10 cellular contexts compared by ENCODE assay signal in the genomic region with DNA sequence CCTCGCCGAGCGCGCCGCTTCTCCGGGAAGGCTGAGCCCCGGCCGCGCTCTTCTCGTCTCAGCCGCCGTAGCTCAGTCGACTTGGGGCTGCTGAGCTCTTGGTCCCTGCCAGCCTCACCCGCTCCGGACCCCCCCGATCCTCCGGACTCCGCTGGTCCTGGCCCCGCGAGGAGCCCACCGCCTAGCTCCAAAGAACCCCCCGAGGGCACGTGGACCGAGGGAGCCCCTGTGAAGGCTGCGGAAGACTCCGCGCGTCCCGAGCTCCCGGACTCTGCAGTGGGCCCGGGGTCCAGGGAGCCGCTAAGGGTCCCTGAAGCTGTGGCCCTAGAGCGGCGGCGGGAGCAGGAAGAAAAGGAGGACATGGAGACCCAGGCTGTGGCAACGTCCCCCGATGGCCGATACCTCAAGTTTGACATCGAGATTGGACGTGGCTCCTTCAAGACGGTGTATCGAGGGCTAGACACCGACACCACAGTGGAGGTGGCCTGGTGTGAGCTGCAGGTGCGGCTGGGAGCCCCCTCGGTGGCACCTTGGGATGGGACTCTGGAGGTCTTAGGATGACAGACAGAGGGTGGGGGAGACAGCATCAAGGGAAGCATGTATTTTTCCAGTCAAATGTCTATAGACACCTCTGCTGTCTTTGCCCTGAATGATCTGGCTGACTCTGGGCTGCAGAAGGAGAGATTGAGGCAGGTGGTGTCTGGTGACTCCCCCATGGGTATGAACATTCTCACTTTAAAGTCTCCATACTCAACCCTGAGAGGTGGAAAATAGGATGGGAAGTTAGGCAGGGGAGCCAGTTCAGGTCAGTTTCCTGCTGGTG. TPM values are rescaled to one million over a fixed set of nuclear protein-coding genes. Genes with fewer than 3 reads are reported as not detected.
DNase-seq lines count a peak whose midpoint lies in the region; ATAC-seq and TF ChIP-seq lines count a peak whose summit lies in the region.
"Had no signal": no experiment of that assay in that cellular context is flagged by ENCODE, and none has a peak within 500 bp of the region (broad histone marks: within the 10 kb centered on the region; RNA-seq: fewer than 3 reads in every experiment).

No MANE protein-coding gene starts in this region.

- peaks cover 9% of the 10 kb centered on the region for H3K36me3 Mint-ChIP-seq in activated naive CD4-positive, alpha-beta T cell treated with anti-CD3 and anti-CD28 coated beads, Interleukin-2, amount 50 U/mL, for 24 hours
- H3K36me3 Mint-ChIP-seq in activated naive CD4-positive, alpha-beta T cell treated with anti-CD3 and anti-CD28 coated beads for 36 hours (ENCODE audit: low read depth): peaks cover 19% of the 10 kb centered on the region
- H3K36me3 Mint-ChIP-seq in activated CD4-positive, alpha-beta memory T cell treated with anti-CD3 and anti-CD28 coated beads for 36 hours: peaks cover 20% of the 10 kb centered on the region

- H3K4me1 Mint-ChIP-seq in activated naive CD4-positive, alpha-beta T cell treated with anti-CD3 and anti-CD28 coated beads, Interleukin-2, amount 50 U/mL, for 24 hours: peaks cover 35% of the 10 kb centered on the region
- H3K4me1 Mint-ChIP-seq in activated naive CD4-positive, alpha-beta T cell treated with anti-CD3 and anti-CD28 coated beads for 36 hours (ENCODE audit: low read depth): peaks cover 29% of the 10 kb centered on the region
- H3K4me1 Mint-ChIP-seq in activated CD4-positive, alpha-beta memory T cell treated with anti-CD3 and anti-CD28 coated beads for 36 hours (ENCODE audit: low read depth): peaks cover 27% of the 10 kb centered on the region

- ATAC-seq in left lung (peak; percentile 10), HG02623 (IDR thresholded peaks at IDR 0.05; ENCODE audit: unreplicated experiment) (no peak)

- H3K9me3 Mint-ChIP-seq in activated naive CD4-positive, alpha-beta T cell treated with anti-CD3 and anti-CD28 coated beads, Interleukin-2, amount 50 U/mL, for 24 hours: no peaks in the 10 kb centered on the region
- H3K9me3 Mint-ChIP-seq in activated naive CD4-positive, alpha-beta T cell treated with anti-CD3 and anti-CD28 coated beads for 36 hours: no peaks in the 10 kb centered on the region
- no peaks in the 10 kb centered on the region for H3K9me3 Mint-ChIP-seq in activated CD4-positive, alpha-beta memory T cell treated with anti-CD3 and anti-CD28 coated beads for 36 hours

- peaks cover 0 to 39% of the 10 kb centered on the region in 2 donors for H3K36me3 ChIP-seq in left lung
- H3K36me3 ChIP-seq in thymus (ENCODE audit: control insufficient read depth, insufficient read depth): peaks cover 21% of the 10 kb centered on the region

- no peak overlapping the region for H3K27ac Mint-ChIP-seq in activated naive CD4-positive, alpha-beta T cell treated with anti-CD3 and anti-CD28 coated beads, Interleukin-2, amount 50 U/mL, for 24 hours
- no peak overlapping the region for H3K27ac Mint-ChIP-seq in activated naive CD4-positive, alpha-beta T cell treated with anti-CD3 and anti-CD28 coated beads for 36 hours
- H3K27ac Mint-ChIP-seq in activated CD4-positive, alpha-beta memory T cell treated with anti-CD3 and anti-CD28 coated beads for 36 hours: no peak overlapping the region

- H3K4me1 ChIP-seq in left lung (peaks cover 6 to 27% of the 10 kb centered on the region in 2 donors), thymus (ENCODE audit: control insufficient read depth, insufficient read depth, low read length) (no peaks in the 10 kb centered on the region)

- 10% methylated on average over 45 of the region's 45 CpGs for WGBS in thymus

- peaks cover 38% of the 10 kb centered on the region for H3K27me3 Mint-ChIP-seq in activated naive CD4-positive, alpha-beta T cell treated with anti-CD3 and anti-CD28 coated beads, Interleukin-2, amount 50 U/mL, for 24 hours
- H3K27me3 Mint-ChIP-seq in activated naive CD4-positive, alpha-beta T cell treated with anti-CD3 and anti-CD28 coated beads for 36 hours (ENCODE audit: low read depth): peaks cover 47% of the 10 kb centered on the region
- peaks cover 46% of the 10 kb centered on the region for H3K27me3 Mint-ChIP-seq in activated CD4-positive, alpha-beta memory T cell treated with anti-CD3 and anti-CD28 coated beads for 36 hours

- H3K9me3 ChIP-seq in left lung: no peaks in the 10 kb centered on the region
- no peaks in the 10 kb centered on the region for H3K9me3 ChIP-seq in thymus (ENCODE audit: control insufficient read depth)
- H3K9me3 ChIP-seq: SJSA1 had no signal

- peak overlapping the region; percentile 23 for H3K4me3 Mint-ChIP-seq in activated naive CD4-positive, alpha-beta T cell treated with anti-CD3 and anti-CD28 coated beads, Interleukin-2, amount 50 U/mL, for 24 hours
- no peak overlapping the region for H3K4me3 Mint-ChIP-seq in activated naive CD4-positive, alpha-beta T cell treated with anti-CD3 and anti-CD28 coated beads for 36 hours
- no peak overlapping the region for H3K4me3 Mint-ChIP-seq in activated CD4-positive, alpha-beta memory T cell treated with anti-CD3 and anti-CD28 coated beads for 36 hours

- H3K4me3 ChIP-seq in choroid plexus epithelial cell (ENCODE audit: low read depth, low read length) (peak overlapping the region; percentile 64), left lung (peak overlapping the region in 1 of 2 donors; percentile 5), thymus (ENCODE audit: low read length) (peak overlapping the region; percentile 24)
- H3K4me3 ChIP-seq: SJSA1 had no signal

- no peak for TF ChIP-seq CTCF in choroid plexus epithelial cell (conservative IDR thresholded peaks at IDR 0.05; ENCODE audit: low read depth, low read length)
- TF ChIP-seq CTCF in left lung (IDR thresholded peaks at IDR 0.05): no peak

- DNase-seq in activated naive CD4-positive, alpha-beta T cell treated with anti-CD3 and anti-CD28 coated beads for 36 hours: no peak
- DNase-seq in choroid plexus epithelial cell (ENCODE audit: low read depth): no peak
- DNase-seq in left lung: no peak
- DNase-seq in activated CD4-positive, alpha-beta memory T cell treated with anti-CD3 and anti-CD28 coated beads for 36 hours: no peak
- DNase-seq in activated gamma-delta T cell (lab: John Stamatoyannopoulos, UW): no peak

- POLR2A ChIA-PET in activated CD4-positive, alpha-beta memory T cell treated with anti-CD3 and anti-CD28 coated beads for 36 hours (lab: Charles Lee): no interaction called here

- intact Hi-C loops in activated naive CD4-positive, alpha-beta T cell treated with anti-CD3 and anti-CD28 coated beads for 36 hours (cut with micrococcal nuclease): no loop called here
- intact Hi-C loops in left lung (cut with DNase I): no loop called here
- intact Hi-C loops in activated CD4-positive, alpha-beta memory T cell treated with anti-CD3 and anti-CD28 coated beads for 36 hours (cut with micrococcal nuclease): no loop called here

- H3K27ac ChIP-seq in left lung (no peak overlapping the region), thymus (ENCODE audit: low read depth) (no peak overlapping the region)
- H3K27ac ChIP-seq: SJSA1 had no signal

- H3K27me3 ChIP-seq in left lung: peaks cover 55 to 64% of the 10 kb centered on the region in 2 donors
- peaks cover 56% of the 10 kb centered on the region for H3K27me3 ChIP-seq in thymus (ENCODE audit: control insufficient read depth, insufficient read depth)
- H3K27me3 ChIP-seq: SJSA1 had no signal

- CTCF ChIA-PET in activated naive CD4-positive, alpha-beta T cell treated with anti-CD3 and anti-CD28 coated beads for 36 hours (lab: Charles Lee): interaction anchor here (1.0 kb wide), 1 partner anchor 41 kb away, joined by 3 read pairs; no protein-coding TSS in a partner anchor
- CTCF ChIA-PET in activated CD4-positive, alpha-beta memory T cell treated with anti-CD3 and anti-CD28 coated beads for 36 hours (lab: Charles Lee): interaction anchor here (4.7 kb wide), 1 partner anchor 17 kb away, joined by 18 read pairs; no protein-coding TSS in a partner anchor

RNA-seq across cellular contexts. Expression of a gene that starts 0.6 kb away (rescaled TPM):
- under 1 TPM; 0.17 to 0.41 TPM for total RNA-seq in activated naive CD4-positive, alpha-beta T cell treated with anti-CD3 and anti-CD28 coated beads for 36 hours
- total RNA-seq in left lung: under 1 TPM in 1 of 2 donors, not detected in 1; 0.21 TPM
- 0.11 TPM for polyA plus RNA-seq in thymus
- total RNA-seq in activated CD4-positive, alpha-beta memory T cell treated with anti-CD3 and anti-CD28 coated beads for 36 hours: under 1 TPM; 0.10 to 0.15 TPM
- total RNA-seq: SJSA1 had no signal

RNA-seq across cellular contexts. Expression of a gene that starts 7.8 kb away (rescaled TPM):
- 10 to 100 TPM; 57.5 to 58.2 TPM for total RNA-seq in activated naive CD4-positive, alpha-beta T cell treated with anti-CD3 and anti-CD28 coated beads for 36 hours
- total RNA-seq in left lung: 10 to 100 TPM; 54.8 to 55.3 TPM
- 58.3 TPM for polyA plus RNA-seq in thymus
- 10 to 100 TPM; 57.5 to 58.6 TPM for total RNA-seq in activated CD4-positive, alpha-beta memory T cell treated with anti-CD3 and anti-CD28 coated beads for 36 hours

RNA-seq across cellular contexts. Expression of a gene that starts 17.5 kb away (rescaled TPM):
- total RNA-seq in activated naive CD4-positive, alpha-beta T cell treated with anti-CD3 and anti-CD28 coated beads for 36 hours: 10 to 100 TPM; 23.7 to 24.4 TPM
- 10 to 100 TPM; 59.1 to 83.1 TPM for total RNA-seq in left lung
- polyA plus RNA-seq in thymus: 95.5 TPM
- 10 to 100 TPM; 31.8 to 36.6 TPM for total RNA-seq in activated CD4-positive, alpha-beta memory T cell treated with anti-CD3 and anti-CD28 coated beads for 36 hours

RNA-seq across cellular contexts. Expression of a gene that starts 17.6 kb away (rescaled TPM):
- total RNA-seq in activated naive CD4-positive, alpha-beta T cell treated with anti-CD3 and anti-CD28 coated beads for 36 hours: not detected
- total RNA-seq in left lung: 1 to 10 TPM in 1 of 2 donors, not detected in 1; 1.5 TPM
- polyA plus RNA-seq in thymus: 0.32 TPM
- not detected for total RNA-seq in activated CD4-positive, alpha-beta memory T cell treated with anti-CD3 and anti-CD28 coated beads for 36 hours

RNA-seq across cellular contexts. Expression of a gene that starts 20.0 kb away (rescaled TPM):
- not detected for total RNA-seq in activated naive CD4-positive, alpha-beta T cell treated with anti-CD3 and anti-CD28 coated beads for 36 hours
- total RNA-seq in left lung: 10 to 100 TPM; 76.1 to 95.4 TPM
- 22.1 TPM for polyA plus RNA-seq in thymus
- not detected for total RNA-seq in activated CD4-positive, alpha-beta memory T cell treated with anti-CD3 and anti-CD28 coated beads for 36 hours
- total RNA-seq: renal cortical epithelial cell, SJSA1 had no signal
